ENCODE assay signal across 33 cellular contexts in the genomic region with DNA sequence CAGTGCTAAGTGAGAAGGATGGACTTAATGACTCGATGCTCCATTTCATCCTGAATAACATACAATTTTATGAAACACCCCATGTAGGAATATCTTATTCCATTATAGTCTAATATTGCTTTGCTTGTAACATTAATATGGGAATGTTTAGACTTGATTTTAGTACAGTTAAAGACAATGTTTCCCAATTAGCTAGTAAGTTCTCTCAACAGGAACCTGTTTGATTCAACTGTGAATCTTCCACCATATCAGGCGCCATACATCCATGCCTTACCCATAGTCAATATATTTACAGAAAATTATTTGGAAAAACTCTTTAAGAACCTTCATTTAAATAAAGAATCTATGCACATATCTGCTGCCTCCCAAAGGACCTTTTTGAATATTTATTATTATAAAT.
"Had no signal": no experiment of that assay in that cellular context is flagged by ENCODE, and none has a peak within 500 bp of the region (broad histone marks: within the 10 kb centered on the region; RNA-seq: fewer than 3 reads in every experiment).

No MANE protein-coding gene starts in this region.

- H2AFZ ChIP-seq: PC-9 had no signal

- H3K36me3 ChIP-seq: brain microvascular endothelial cell had no signal

- H3K4me2 ChIP-seq: PC-9 had no signal

- H3K4me3 ChIP-seq: K562, PC-9 had no signal

- ATAC-seq: activated CD8-positive, alpha-beta T cell treated with anti-CD3 and anti-CD28 coated beads for 36 hours; activated T-cell treated with anti-CD3 and anti-CD28 coated beads, Interleukin-2, amount 50 U/mL, for 72 hours; activated T-helper 17 cell treated with anti-CD3 and anti-CD28 coated beads, Interleukin-2, amount 50 U/mL, for 72 hours; K562; Right ventricle myocardium inferior; SK-N-SH treated with all-trans-retinoic acid at 6 μM for 48 hours had no signal

- DNase-seq: activated CD4-positive, alpha-beta T cell treated with anti-CD3 and anti-CD28 coated beads, Interleukin-2, amount 10 ng/mL, durations not matched to agents 24 days and 14 days; activated CD4-positive, alpha-beta T cell treated with anti-CD3 and anti-CD28 coated beads, Interleukin-2, amount 50 U/mL, for 4 hours; activated CD8-positive, alpha-beta T cell treated with anti-CD3 and anti-CD28 coated beads for 36 hours; activated effector memory CD4-positive, alpha-beta T cell treated with anti-CD3 and anti-CD28 coated beads, Interleukin-2, amount 50 U/mL, for 16 hours; activated naive CD4-positive, alpha-beta T cell; activated naive CD4-positive, alpha-beta T cell treated with anti-CD3 and anti-CD28 coated beads, Interleukin-2, amount 50 U/mL, for 16 hours; activated naive CD8-positive, alpha-beta T cell treated with anti-CD3 and anti-CD28 coated beads for 36 hours; activated T-cell treated with anti-CD3 and anti-CD28 coated beads, Interleukin-2, amount 50 U/mL, for 1 hour; activated T-cell treated with anti-CD3 and anti-CD28 coated beads, Interleukin-2, amount 50 U/mL, for 72 hours; amniotic stem cell; aorta; brain microvascular endothelial cell; NCI-H1105; NCI-H1417 treated with DMSO at 0.1 percent for 48 hours; NCI-H187 treated with DMSO at 0.1 percent for 48 hours; NCI-H2081; NCI-H226; NCI-H446 treated with DMSO at 0.1 percent for 48 hours; NCI-H524; NCI-H69; NCI-H82; PC-9; SIG-M5; SW 1271; T-helper 1 cell; T-helper 2 cell; T-helper 9 cell had no signal

- H3K27me3 ChIP-seq: brain microvascular endothelial cell had no signal

- H3K27ac ChIP-seq: brain microvascular endothelial cell, PC-9, RWPE1 had no signal

- FAIRE-seq: K562, RCC 7860 had no signal
